ENCODE assay signal across 1 cellular context in genomic region chr5:150322202-150322601, GRCh38.
TF ChIP-seq lines count a peak whose summit lies in the region.

No MANE protein-coding gene starts in this region.

TF ChIP-seq in HCT116, 20 proteins besides CTCF, POLR2A, EP300 and RAD21 (continued from another document):
- 0 out of 2 replicates have a peak, but pooled peaks have one; percentile 13 for TF ChIP-seq SP1 (IDR thresholded peaks at IDR 0.05; ENCODE audit: low read depth)
